In the genomic region with DNA sequence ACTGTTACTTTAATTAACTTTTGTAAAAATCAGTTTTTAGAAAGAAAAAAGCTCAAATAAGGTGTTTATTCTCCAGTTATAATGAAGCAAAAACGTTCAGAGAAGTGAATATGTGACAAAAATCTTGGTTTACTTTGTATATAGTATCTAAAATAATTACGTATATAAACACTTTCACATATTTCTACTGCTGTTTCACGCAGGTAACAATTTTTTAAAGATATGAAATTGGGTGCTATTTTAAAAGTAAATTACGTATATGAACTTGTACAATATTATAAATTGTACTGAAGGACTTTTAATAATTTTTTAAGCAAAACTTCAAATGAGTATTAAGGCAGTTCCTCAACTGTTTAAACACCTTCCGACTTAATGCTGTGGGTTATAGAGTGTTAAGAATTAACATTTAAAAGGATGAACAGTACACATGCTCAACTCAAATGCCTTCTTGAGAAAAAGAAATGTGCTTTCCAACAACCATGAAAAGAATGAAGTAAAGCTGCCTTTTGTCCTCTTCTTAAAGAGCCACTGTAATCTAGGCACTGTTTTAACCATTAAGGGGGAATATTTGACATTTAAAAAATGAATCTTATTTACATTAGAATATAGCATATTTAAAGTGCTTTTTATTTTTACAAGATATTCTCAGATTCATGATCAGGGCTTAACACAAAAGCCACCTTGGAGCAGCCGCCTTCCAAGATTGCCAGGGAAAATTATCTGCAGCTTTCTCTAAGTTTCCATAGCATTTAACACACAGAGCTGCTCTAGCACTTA, we compare ENCODE assay signal across 24 cellular contexts. TPM values are rescaled to one million over a fixed set of nuclear protein-coding genes. Genes with fewer than 3 reads are reported as not detected.
DNase-seq lines count a peak whose midpoint lies in the region; FAIRE-seq and TF ChIP-seq lines count a peak whose summit lies in the region.
"Had no signal": no experiment of that assay in that cellular context is flagged by ENCODE, and none has a peak within 500 bp of the region (broad histone marks: within the 10 kb centered on the region; RNA-seq: fewer than 3 reads in every experiment).

No MANE protein-coding gene starts in this region.

- intact Hi-C loops in kidney (cut with DNase I) = no loop called here

- H3K4me3 ChIP-seq in HUES64 (ENCODE audit: low read length) (no peak overlapping the region), kidney (ENCODE audit: low read length in 2 of 2) (no peak overlapping the region)
- H3K4me3 ChIP-seq: GM23248, PC-9, SJCRH30 had no signal

- H3K9me3 ChIP-seq in HUES64 (ENCODE audit: insufficient read depth, low read depth, low read length) (no peaks in the 10 kb centered on the region), kidney (ENCODE audit: control insufficient read depth in 1 of 2, low read length in 2 of 2) (no peaks in the 10 kb centered on the region)
- H3K9me3 ChIP-seq: Caco-2, SJCRH30 had no signal

- H3K9ac ChIP-seq in HUES64 (ENCODE audit: low read depth, low read length) (no peak overlapping the region), kidney (ENCODE audit: low read length in 2 of 2) (no peak overlapping the region)
- H3K9ac ChIP-seq: GM23248 had no signal

- H3K4me1 ChIP-seq in HUES64 (ENCODE audit: insufficient read depth, low read length) (peaks cover 15% of the 10 kb centered on the region), kidney (ENCODE audit: control insufficient read depth in 1 of 2, insufficient read depth in 1 of 2, low read depth in 1 of 2, low read length in 2 of 2) (no peaks in the 10 kb centered on the region)
- H3K4me1 ChIP-seq: Caco-2 had no signal

- peaks cover 15% of the 10 kb centered on the region for H3K36me3 ChIP-seq in HUES64 (ENCODE audit: insufficient read depth, low read length)
- peaks cover 0 to 3% of the 10 kb centered on the region in 2 donors for H3K36me3 ChIP-seq in kidney (ENCODE audit: control insufficient read depth in 1 of 2, insufficient read depth in 2 of 2, low read length in 2 of 2)

- H3K9me3 Mint-ChIP-seq in brain = no peaks in the 10 kb centered on the region
- H3K9me3 Mint-ChIP-seq: CD8-positive, alpha-beta T cell had no signal

- FAIRE-seq in kidney (lab: Jason Lieb, UNC) (peak; percentile 33), GM19239 (lab: Jason Lieb, UNC) (no peak)
- FAIRE-seq: HepG2 had no signal

- DNase-seq in kidney (no peak), T-helper 9 cell (no peak), GM19239 (ENCODE audit: insufficient read length, low spot score) (no peak), GM03348 (ENCODE audit: low spot score) (no peak), middle frontal gyrus (ENCODE audit: extremely low spot score, low spot score) (no peak)
- DNase-seq: Caco-2; CD8-positive, alpha-beta T cell; GDM1; GM23248; HCEC 1CT; Kasumi-1; MV-4-11; NCI-H1105; NCI-H1436 treated with DMSO at 0.1 percent for 48 hours; NCI-H446 treated with DMSO at 0.1 percent for 48 hours; NCI-H526; NCI-H82; PC-9; SJCRH30 had no signal

- WGBS in HUES64 = 72% methylated on average over 1 of the region's 6 CpGs

- peaks cover 10% of the 10 kb centered on the region for H3K4me1 Mint-ChIP-seq in brain

- H3K4me3 Mint-ChIP-seq in brain = peak overlapping the region in 2 of 5 experiments; percentile 6 to 74
- H3K4me3 Mint-ChIP-seq: CD8-positive, alpha-beta T cell had no signal

- H3K27me3 Mint-ChIP-seq in brain = peaks cover 2% of the 10 kb centered on the region

- no peaks in the 10 kb centered on the region for H3K27me3 ChIP-seq in HUES64 (ENCODE audit: insufficient read depth, low read length)
- H3K27me3 ChIP-seq: SJCRH30 had no signal

- peaks cover 33% of the 10 kb centered on the region for H3K36me3 Mint-ChIP-seq in brain

- H3K27ac Mint-ChIP-seq in brain = peak overlapping the region in 3 of 5 experiments; percentile 1 to 71 (median 12)
- H3K27ac Mint-ChIP-seq: CD8-positive, alpha-beta T cell had no signal

- TF ChIP-seq CTCF in brain (conservative IDR thresholded peaks at IDR 0.05) (no peak), kidney (IDR thresholded peaks at IDR 0.05; ENCODE audit: borderline replicate concordance, extremely low read depth, insufficient read depth) (no peak)

- H3K27ac ChIP-seq in HUES64 (ENCODE audit: low read depth, low read length) = peak overlapping the region; percentile 39; the same call in 1 of the 2 replicates
- no peak overlapping the region for H3K27ac ChIP-seq in kidney (ENCODE audit: low read depth in 2 of 2, low read length in 2 of 2)
- H3K27ac ChIP-seq: C4-2B, GM23248, PC-9, SJCRH30 had no signal

RNA-seq across cellular contexts. Expression of a gene that starts 56.5 kb away (rescaled TPM):
- not detected for polyA plus RNA-seq in HUES64 (2013, experiment 1 of 2)
- polyA plus RNA-seq in HUES64 (2013, experiment 2 of 2) = not detected
- not detected for polyA plus RNA-seq in brain (ENCODE audit: insufficient read depth, low read depth, low replicate concordance)
- 1.2 TPM for total RNA-seq in kidney
- not detected for polyA plus RNA-seq in kidney (ENCODE audit: insufficient read depth, low read depth, low replicate concordance)
- total RNA-seq: CD8-positive, alpha-beta T cell; M059J; PC-9 had no signal
- polyA plus RNA-seq: GM23248 had no signal
